1 cellular context compared by ENCODE assay signal in the genomic region with DNA sequence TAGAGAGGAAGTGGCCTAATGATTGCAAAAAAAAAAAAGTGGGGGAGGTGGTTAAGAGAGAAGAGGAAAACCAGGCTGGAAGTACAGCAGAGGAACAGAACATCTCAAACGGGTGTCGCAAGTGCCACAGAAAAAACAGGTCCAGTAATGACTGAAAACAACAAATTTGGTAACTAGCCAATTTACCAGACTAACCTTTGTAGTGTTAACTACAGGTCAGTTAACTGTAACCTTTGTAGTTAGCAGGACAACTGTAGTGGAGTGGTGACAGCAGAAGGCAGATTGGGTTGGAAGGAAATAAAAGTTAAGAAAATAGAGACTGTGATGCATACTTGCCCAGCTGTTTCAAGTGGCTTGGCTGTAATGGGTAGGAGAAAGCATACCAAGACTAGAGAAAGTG.
TF ChIP-seq lines count a peak whose summit lies in the region.

No MANE protein-coding gene starts in this region.

TF ChIP-seq in HepG2, 621 proteins besides CTCF, POLR2A, EP300 and RAD21 (continued from another document):
- TF ChIP-seq, protein P1, sequence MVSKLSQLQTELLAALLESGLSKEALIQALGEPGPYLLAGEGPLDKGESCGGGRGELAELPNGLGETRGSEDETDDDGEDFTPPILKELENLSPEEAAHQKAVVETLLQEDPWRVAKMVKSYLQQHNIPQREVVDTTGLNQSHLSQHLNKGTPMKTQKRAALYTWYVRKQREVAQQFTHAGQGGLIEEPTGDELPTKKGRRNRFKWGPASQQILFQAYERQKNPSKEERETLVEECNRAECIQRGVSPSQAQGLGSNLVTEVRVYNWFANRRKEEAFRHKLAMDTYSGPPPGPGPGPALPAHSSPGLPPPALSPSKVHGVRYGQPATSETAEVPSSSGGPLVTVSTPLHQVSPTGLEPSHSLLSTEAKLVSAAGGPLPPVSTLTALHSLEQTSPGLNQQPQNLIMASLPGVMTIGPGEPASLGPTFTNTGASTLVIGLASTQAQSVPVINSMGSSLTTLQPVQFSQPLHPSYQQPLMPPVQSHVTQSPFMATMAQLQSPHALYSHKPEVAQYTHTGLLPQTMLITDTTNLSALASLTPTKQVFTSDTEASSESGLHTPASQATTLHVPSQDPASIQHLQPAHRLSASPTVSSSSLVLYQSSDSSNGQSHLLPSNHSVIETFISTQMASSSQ (IDR thresholded peaks at IDR 0.05; ENCODE audit: low read depth), result no peak
- TF ChIP-seq, protein P1 (CRISPR knock-in tag; IDR thresholded peaks at IDR 0.05; ENCODE audit: borderline replicate concordance), result no peak
- no peak for TF ChIP-seq ZFP62 (CRISPR knock-in tag; IDR thresholded peaks at IDR 0.05)
